Comparison of ENCODE assay signal across 10 cellular contexts in genomic region chr12:74412607-74413230, GRCh38.
A peak's percentile ranks its signal among the peaks of the same experiment; 100 is the strongest.
DNase-seq lines count a peak whose midpoint lies in the region; ATAC-seq and TF ChIP-seq lines count a peak whose summit lies in the region.
"Had no signal": no experiment of that assay in that cellular context is flagged by ENCODE, and none has a peak within 500 bp of the region (broad histone marks: within the 10 kb centered on the region; RNA-seq: fewer than 3 reads in every experiment).

No MANE protein-coding gene starts in this region.

- no TSS peak for BruUV-seq in PC-3 (replicated peaks; lab: Mats Ljungman, UMichigan)

- no peaks in the 10 kb centered on the region for H4K20me1 ChIP-seq in PC-3 (ENCODE audit: low read length)

- H3K36me3 ChIP-seq in PC-3 (ENCODE audit: low read depth, low read length) (no peaks in the 10 kb centered on the region), right atrium auricular region (no peaks in the 10 kb centered on the region)
- H3K36me3 ChIP-seq: ascending aorta had no signal

- intact Hi-C loops in PC-3 (cut with micrococcal nuclease): loop anchor here (1.0 kb wide), 3 partner anchors 40 to 301 kb away; no protein-coding TSS in a partner anchor

- H3K27me3 ChIP-seq in PC-3 (ENCODE audit: low read length) (no peaks in the 10 kb centered on the region), right atrium auricular region (no peaks in the 10 kb centered on the region)
- H3K27me3 ChIP-seq: ascending aorta had no signal

- no peak overlapping the region for H2AFZ ChIP-seq in PC-3 (ENCODE audit: low read length)

- H3F3A ChIP-seq in PC-3 (ENCODE audit: low read length, unreplicated experiment): no peaks in the 10 kb centered on the region

- CTCF ChIA-PET in PC-3 (lab: Charles Lee): no interaction called here

- no peaks in the 10 kb centered on the region for H3K4me1 ChIP-seq in PC-3 (ENCODE audit: insufficient read depth, low read length)
- H3K4me1 ChIP-seq in right atrium auricular region: no peaks in the 10 kb centered on the region
- H3K4me1 ChIP-seq: ascending aorta had no signal

- no peak overlapping the region for H3K9ac ChIP-seq in PC-3 (ENCODE audit: low read length)

- POLR2A ChIA-PET in PC-3 (lab: Charles Lee; ENCODE audit: unreplicated experiment): no interaction called here

- H3K9me3 ChIP-seq in PC-3 (ENCODE audit: low read length): no peaks in the 10 kb centered on the region
- H3K9me3 ChIP-seq in right atrium auricular region: no peaks in the 10 kb centered on the region
- H3K9me3 ChIP-seq: ascending aorta had no signal

- peak; percentile 70 for DNase-seq in PC-3
- DNase-seq in fibroblast of the aortic adventitia (ENCODE audit: low read depth): peak; percentile 30
- DNase-seq in right atrium auricular region (ENCODE audit: low spot score): no peak
- DNase-seq: NCI-H1436 had no signal

- ATAC-seq in PC-3: no peak
- no peak for ATAC-seq in HG02642 (IDR thresholded peaks at IDR 0.05; ENCODE audit: poor library complexity, unreplicated experiment)
- ATAC-seq in GM19452 (IDR thresholded peaks at IDR 0.05; ENCODE audit: unreplicated experiment): no peak
- no peak for ATAC-seq in GM21526 (IDR thresholded peaks at IDR 0.05; ENCODE audit: low FRiP score, unreplicated experiment)

- TF ChIP-seq CTCF in 22Rv1 (IDR thresholded peaks at IDR 0.05) (peak; percentile 81), GM12872 (IDR thresholded peaks at IDR 0.05; ENCODE audit: insufficient read depth, low read depth, low read length) (peak; percentile 16; the same call in 1 of the 3 replicates), PC-3 (conservative IDR thresholded peaks at IDR 0.05; ENCODE audit: low read depth, low read length) (peak; percentile 71), fibroblast of the aortic adventitia (IDR thresholded peaks at IDR 0.05; ENCODE audit: insufficient read depth, low read length) (peak; percentile 39), right atrium auricular region (IDR thresholded peaks at IDR 0.05) (peak in 1 of 2 donors; percentile 46)

- no peak overlapping the region for H3K4me2 ChIP-seq in PC-3 (ENCODE audit: low read length)

- no peaks in the 10 kb centered on the region for H3K79me2 ChIP-seq in PC-3 (ENCODE audit: low read length)

- no peak overlapping the region for H3K4me3 ChIP-seq in PC-3 (ENCODE audit: low read length)
- no peak overlapping the region for H3K4me3 ChIP-seq in fibroblast of the aortic adventitia (ENCODE audit: low read depth, low read length)
- H3K4me3 ChIP-seq in right atrium auricular region: no peak overlapping the region
- H3K4me3 ChIP-seq: ascending aorta had no signal

- H3K9me2 ChIP-seq in PC-3 (replicated peaks; ENCODE audit: low read length): no peaks in the 10 kb centered on the region

- H3K27ac ChIP-seq in 22Rv1 (no peak overlapping the region), PC-3 (ENCODE audit: low read length) (no peak overlapping the region), right atrium auricular region (no peak overlapping the region)
- H3K27ac ChIP-seq: ascending aorta had no signal
